In the genomic region with DNA sequence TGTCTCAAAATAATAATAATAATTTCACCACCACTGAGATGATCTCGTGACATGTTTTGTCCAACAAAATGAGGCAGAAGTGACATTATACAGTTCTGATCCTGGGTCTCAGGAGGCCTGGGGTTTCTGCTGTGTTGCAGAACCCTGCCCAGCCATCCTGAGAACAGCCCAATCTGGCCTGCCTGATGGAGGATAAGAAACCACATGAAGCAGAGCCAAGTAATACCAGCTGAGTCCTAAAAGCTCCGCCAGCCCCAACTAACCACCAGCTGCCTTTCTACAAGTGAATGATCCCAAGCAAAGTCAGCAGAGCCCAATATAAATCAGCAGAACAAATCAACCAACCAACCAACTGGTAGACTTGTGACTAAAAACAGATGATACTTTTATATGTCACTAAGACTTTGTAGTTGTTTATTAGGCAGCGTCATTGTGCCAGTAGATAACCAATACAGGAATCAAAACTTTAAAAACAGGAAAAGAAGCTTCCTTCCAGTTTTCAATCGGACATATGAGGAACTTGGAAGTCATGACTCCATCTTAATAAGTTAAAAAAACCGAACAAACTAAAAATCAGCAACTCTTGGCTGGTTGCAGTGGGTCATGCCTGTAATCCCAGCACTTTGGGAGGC, we compare ENCODE assay signal across 17 cellular contexts. TPM values are rescaled to one million over a fixed set of nuclear protein-coding genes. Genes with fewer than 3 reads are reported as not detected.
DNase-seq lines count a peak whose midpoint lies in the region; ATAC-seq and TF ChIP-seq lines count a peak whose summit lies in the region.
"Had no signal": no experiment of that assay in that cellular context is flagged by ENCODE, and none has a peak within 500 bp of the region (broad histone marks: within the 10 kb centered on the region; RNA-seq: fewer than 3 reads in every experiment).

No MANE protein-coding gene starts in this region.

- peaks cover 4% of the 10 kb centered on the region for H3K9me3 Mint-ChIP-seq in mesothelial cell of epicardium
- H3K9me3 Mint-ChIP-seq: stimulated activated effector memory CD8-positive, alpha-beta T cell treated with anti-CD3 and anti-CD28 coated beads, Interleukin-12 subunit alpha, Interleukin-12 subunit beta, amount 100 ng/mL, for 72 hours; T-helper 2 cell treated with Interferon-gamma antibody and Interleukin-4, amounts not matched to agents 5 μg/mL and 100 μg/mL, for 36 hours had no signal

- no peak overlapping the region for H2BK5ac ChIP-seq in IMR-90 (ENCODE audit: low read depth, low read length, poor library complexity, severe bottlenecking)

- H3K14ac ChIP-seq in IMR-90 (replicated peaks; ENCODE audit: low read depth, low read length) = no peak overlapping the region

- no peak overlapping the region for H4K8ac ChIP-seq in IMR-90 (ENCODE audit: low read depth in 2 of 2, low read length in 2 of 2)

- no peak overlapping the region; the same call in 1 of the 2 replicates for H4K5ac ChIP-seq in IMR-90 (ENCODE audit: low read depth, low read length)

- ATAC-seq in IMR-90 (ENCODE audit: low read depth) (no peak), lower lobe of right lung (peak in 1 of 2 donors; percentile 29), GM19324 (IDR thresholded peaks at IDR 0.05; ENCODE audit: low FRiP score, unreplicated experiment) (no peak)
- ATAC-seq: gastroesophageal sphincter; stimulated activated effector memory CD8-positive, alpha-beta T cell treated with anti-CD3 and anti-CD28 coated beads, Interleukin-12 subunit alpha, Interleukin-12 subunit beta, amount 100 ng/mL, for 72 hours had no signal

- H3K36me3 Mint-ChIP-seq in mesothelial cell of epicardium = no peaks in the 10 kb centered on the region
- H3K36me3 Mint-ChIP-seq: stimulated activated effector memory CD8-positive, alpha-beta T cell treated with anti-CD3 and anti-CD28 coated beads, Interleukin-12 subunit alpha, Interleukin-12 subunit beta, amount 100 ng/mL, for 72 hours had no signal

- no peaks in the 10 kb centered on the region for H3K9me2 ChIP-seq in SK-N-SH

- no peaks in the 10 kb centered on the region for H4K20me1 ChIP-seq in BLaER1 treated with 17β-estradiol and CSF1 and Interleukin-3, amounts not matched to agents 10 nM and 100 nM
- H4K20me1 ChIP-seq in IMR-90 (ENCODE audit: insufficient read depth, low read length) (no peaks in the 10 kb centered on the region), SK-N-SH (ENCODE audit: insufficient read depth) (no peaks in the 10 kb centered on the region)

- H3K4me1 ChIP-seq in BLaER1 treated with 17β-estradiol and CSF1 and Interleukin-3, amounts not matched to agents 10 nM and 100 nM = peaks cover 29 to 57% (median 39%) of the 10 kb centered on the region in 10 experiments
- H3K4me1 ChIP-seq in IMR-90 (ENCODE audit: control insufficient read depth, insufficient read depth, low read length) = peaks cover 6% of the 10 kb centered on the region; the same call in 1 of the 2 replicates
- peaks cover 13% of the 10 kb centered on the region for H3K4me1 ChIP-seq in lower lobe of right lung
- H3K4me1 ChIP-seq in SK-N-SH (ENCODE audit: control insufficient read depth in 1 of 2, insufficient read depth in 2 of 2, low read depth in 1 of 2, low read length in 1 of 2) = no peaks in the 10 kb centered on the region

- TF ChIP-seq POLR2A in IMR-90 (IDR thresholded peaks at IDR 0.05; ENCODE audit: low read depth, low read length) = no peak

- H4K91ac ChIP-seq in IMR-90 (ENCODE audit: insufficient read depth, low read depth, low read length) = no peak overlapping the region

- H3K4me3 ChIP-seq in BLaER1 treated with 17β-estradiol and CSF1 and Interleukin-3, amounts not matched to agents 10 nM and 100 nM = peak overlapping the region in 9 of 10 experiments; percentile 9 to 49 (median 32); a peak in 13 of 20 replicates
- no peak overlapping the region for H3K4me3 ChIP-seq in IMR-90 (ENCODE audit: insufficient read depth, low read depth, low read length)
- no peak overlapping the region for H3K4me3 ChIP-seq in lower lobe of right lung
- no peak overlapping the region for H3K4me3 ChIP-seq in SK-N-SH (ENCODE audit: low read depth in 2 of 2, low read length in 1 of 2)
- H3K4me3 ChIP-seq: gastroesophageal sphincter had no signal

- no peak overlapping the region for H2AK5ac ChIP-seq in IMR-90 (ENCODE audit: low read depth, low read length)

- no peak overlapping the region for H2AK9ac ChIP-seq in IMR-90 (replicated peaks; ENCODE audit: low read depth, low read length, poor library complexity)

- H3K79me1 ChIP-seq in IMR-90 (ENCODE audit: low read depth in 1 of 2, low read length in 2 of 2) = no peaks in the 10 kb centered on the region

- WGBS in IMR-90 (ENCODE audit: extremely low coverage in 2 of 2, insufficient read length in 1 of 2), 2 experiments = no CpG with 5 or more reads among the region's 5 CpGs
- 41% methylated on average over 5 of the region's 5 CpGs for WGBS in SK-N-SH (ENCODE audit: low lambda C conversion rate)

- H3K23ac ChIP-seq in IMR-90 (ENCODE audit: low read depth, low read length) = no peak overlapping the region

- TF ChIP-seq CTCF in IMR-90 (conservative IDR thresholded peaks at IDR 0.05; ENCODE audit: low read depth, low read length) (no peak), lower lobe of right lung (IDR thresholded peaks at IDR 0.05) (no peak), mesothelial cell of epicardium (IDR thresholded peaks at IDR 0.05; ENCODE audit: unreplicated experiment) (no peak), SK-N-SH (IDR thresholded peaks at IDR 0.05) (no peak)

- H3K36me3 ChIP-seq in BLaER1 treated with 17β-estradiol and CSF1 and Interleukin-3, amounts not matched to agents 10 nM and 100 nM = no peaks in the 10 kb centered on the region
- H3K36me3 ChIP-seq in IMR-90 (ENCODE audit: control insufficient read depth, insufficient read depth, low read length) (no peaks in the 10 kb centered on the region), lower lobe of right lung (no peaks in the 10 kb centered on the region), SK-N-SH (replicated peaks in 1 of 2; ENCODE audit: control insufficient read depth in 1 of 2, insufficient read depth in 2 of 2, low read length in 1 of 2) (no peaks in the 10 kb centered on the region)
- H3K36me3 ChIP-seq: brain microvascular endothelial cell, gastroesophageal sphincter had no signal

- H2BK20ac ChIP-seq in IMR-90 (ENCODE audit: low read depth, low read length) = 0 out of 2 replicates have a peak overlapping the region, but pooled peaks have one; percentile 23

- no peaks in the 10 kb centered on the region for H3K79me2 ChIP-seq in SK-N-SH (ENCODE audit: insufficient read depth)

- H3K27me3 Mint-ChIP-seq in mesothelial cell of epicardium (ENCODE audit: low read depth) = no peaks in the 10 kb centered on the region

- DNase-seq in IMR-90 (no peak), astrocyte of the hippocampus (ENCODE audit: low read depth, low spot score) (peak; percentile 51), lower lobe of right lung (no peak), mesothelial cell of epicardium (ENCODE audit: low spot score in 2 of 2, unreplicated experiment in 2 of 2) (no peak), NCI-H2107 treated with DMSO at 0.1 percent for 48 hours (lab: John Stamatoyannopoulos, UW; ENCODE audit: unreplicated experiment) (no peak), SK-N-SH (no peak)
- DNase-seq: activated CD4-positive, alpha-beta T cell treated with anti-CD3 and anti-CD28 coated beads, Interleukin-2, amount 50 U/mL, for 4 hours; brain microvascular endothelial cell; GOT3; islet precursor cell; NCI-H526 treated with DMSO at 0.1 percent for 48 hours; stimulated activated CD4-positive, alpha-beta T cell treated with anti-CD3 and anti-CD28 coated beads, Interleukin-4, amount 100 ng/mL, for 1 hour had no signal

- H3K9me3 ChIP-seq in BLaER1 treated with 17β-estradiol and CSF1 and Interleukin-3, amounts not matched to agents 10 nM and 100 nM (replicated peaks in 1 of 11) = no peaks in the 10 kb centered on the region
- no peaks in the 10 kb centered on the region for H3K9me3 ChIP-seq in IMR-90 (ENCODE audit: control insufficient read depth, insufficient read depth, low read length)
- no peaks in the 10 kb centered on the region for H3K9me3 ChIP-seq in lower lobe of right lung
- H3K9me3 ChIP-seq in SK-N-SH = no peaks in the 10 kb centered on the region
- H3K9me3 ChIP-seq: gastroesophageal sphincter had no signal

- TF ChIP-seq RAD21 in IMR-90 (IDR thresholded peaks at IDR 0.05; ENCODE audit: low read length) = no peak
- TF ChIP-seq RAD21 in SK-N-SH (IDR thresholded peaks at IDR 0.05; ENCODE audit: low read length) = no peak

- no peaks in the 10 kb centered on the region; the same call in 1 of the 2 replicates for H3K9me1 ChIP-seq in IMR-90 (ENCODE audit: insufficient read depth, low read length)

- intact Hi-C loops in IMR-90 (cut with micrococcal nuclease) = no loop called here
- intact Hi-C loops in lower lobe of right lung (cut with DNase I) = no loop called here

- H3K56ac ChIP-seq in IMR-90 (ENCODE audit: extremely low read depth, insufficient read depth, low read length) = no peak overlapping the region

- CTCF ChIA-PET in IMR-90 (lab: Yijun Ruan, JAX) = interaction anchor here (0.6 kb wide), 1 partner anchor 49 kb away, joined by 5 read pairs; no protein-coding TSS in a partner anchor
- CTCF ChIA-PET in SK-N-SH (lab: Yijun Ruan, JAX) = interaction anchor here (1.3 kb wide), 1 partner anchor 18 kb away, joined by 4 read pairs; no protein-coding TSS in a partner anchor

- POLR2A ChIA-PET in IMR-90 (lab: Charles Lee; ENCODE audit: unreplicated experiment) (no interaction called here), SK-N-SH (lab: Yijun Ruan, JAX) (no interaction called here)

- H2AFZ ChIP-seq in IMR-90 (replicated peaks; ENCODE audit: low read length, poor library complexity) = no peak overlapping the region
- no peak overlapping the region for H2AFZ ChIP-seq in SK-N-SH (ENCODE audit: low read depth)

- peak overlapping the region; percentile 50 to 79 (median 69) for H3K9ac ChIP-seq in BLaER1 treated with 17β-estradiol and CSF1 and Interleukin-3, amounts not matched to agents 10 nM and 100 nM
- H3K9ac ChIP-seq in IMR-90 (ENCODE audit: low read depth, low read length) (no peak overlapping the region), SK-N-SH (no peak overlapping the region)

- no peak overlapping the region for H2BK15ac ChIP-seq in IMR-90 (ENCODE audit: low read depth, low read length)

- H3K4me1 Mint-ChIP-seq in mesothelial cell of epicardium = peaks cover 1% of the 10 kb centered on the region

- no peaks in the 10 kb centered on the region for H3F3A ChIP-seq in SK-N-SH (replicated peaks; ENCODE audit: insufficient read depth)

- no TSS peak for BruUV-seq in IMR-90 (replicated peaks; lab: Mats Ljungman, UMichigan)

- no peaks in the 10 kb centered on the region for H3K27me3 ChIP-seq in BLaER1 treated with 17β-estradiol and CSF1 and Interleukin-3, amounts not matched to agents 10 nM and 100 nM
- H3K27me3 ChIP-seq in IMR-90 (ENCODE audit: control insufficient read depth, insufficient read depth, low read length) (no peaks in the 10 kb centered on the region), lower lobe of right lung (ENCODE audit: low read depth) (no peaks in the 10 kb centered on the region), SK-N-SH (ENCODE audit: insufficient read depth) (peaks cover 7% of the 10 kb centered on the region; the same call in 1 of the 2 replicates)
- H3K27me3 ChIP-seq: brain microvascular endothelial cell, gastroesophageal sphincter had no signal

- peak overlapping the region; percentile 77 to 92 (median 84) for H3K4me2 ChIP-seq in BLaER1 treated with 17β-estradiol and CSF1 and Interleukin-3, amounts not matched to agents 10 nM and 100 nM
- no peak overlapping the region for H3K4me2 ChIP-seq in IMR-90 (ENCODE audit: low read depth, low read length)
- no peak overlapping the region for H3K4me2 ChIP-seq in SK-N-SH

- dilution Hi-C loops in IMR-90 (cut with HindIII; ENCODE audit: low sequenced_read_pairs, unreplicated experiment) = no loop called here

- H3K27ac ChIP-seq in BLaER1 treated with 17β-estradiol and CSF1 and Interleukin-3, amounts not matched to agents 10 nM and 100 nM = peak overlapping the region; percentile 70 to 93 (median 83)
- no peak overlapping the region for H3K27ac ChIP-seq in IMR-90 (ENCODE audit: insufficient read depth, low read length)
- peak overlapping the region; percentile 6 for H3K27ac ChIP-seq in lower lobe of right lung
- no peak overlapping the region for H3K27ac ChIP-seq in SK-N-SH (ENCODE audit: low read depth in 2 of 2, low read length in 1 of 2)
- H3K27ac ChIP-seq: brain microvascular endothelial cell, gastroesophageal sphincter had no signal

- no peak overlapping the region for H3K4ac ChIP-seq in IMR-90 (ENCODE audit: low read depth, low read length)

- in situ Hi-C loops in IMR-90 (cut with MboI; ENCODE audit: low sequenced_read_pairs) = no loop called here

- H3K4me3 Mint-ChIP-seq in mesothelial cell of epicardium = no peak overlapping the region
- H3K4me3 Mint-ChIP-seq: stimulated activated effector memory CD8-positive, alpha-beta T cell treated with anti-CD3 and anti-CD28 coated beads, Interleukin-12 subunit alpha, Interleukin-12 subunit beta, amount 100 ng/mL, for 72 hours; T-helper 2 cell treated with Interferon-gamma antibody and Interleukin-4, amounts not matched to agents 5 μg/mL and 100 μg/mL, for 36 hours had no signal

- H3K27ac Mint-ChIP-seq in mesothelial cell of epicardium = no peak overlapping the region
- H3K27ac Mint-ChIP-seq: stimulated activated effector memory CD8-positive, alpha-beta T cell treated with anti-CD3 and anti-CD28 coated beads, Interleukin-12 subunit alpha, Interleukin-12 subunit beta, amount 100 ng/mL, for 72 hours; T-helper 2 cell treated with Interferon-gamma antibody and Interleukin-4, amounts not matched to agents 5 μg/mL and 100 μg/mL, for 36 hours had no signal

- peak overlapping the region; percentile 32; the same call in 1 of the 2 replicates for H3K18ac ChIP-seq in IMR-90 (ENCODE audit: low read depth, low read length)

- no peak overlapping the region for H2BK120ac ChIP-seq in IMR-90 (ENCODE audit: low read depth, low read length)

- TF ChIP-seq EP300 in SK-N-SH (IDR thresholded peaks at IDR 0.05; ENCODE audit: borderline replicate concordance in 1 of 2, low read depth in 1 of 2, low read length in 1 of 2) = no peak

RNA-seq across cellular contexts. Expression of a gene that starts 52.1 kb away (rescaled TPM):
- total RNA-seq in IMR-90 (2012; rRNA removed) (65.4 and 85.0 TPM in 2 replicates), lower lobe of right lung (102 TPM), mesothelial cell of epicardium (130 to 134 TPM (median 133 TPM) in 3 replicates)
- polyA plus RNA-seq in IMR-90 (2012; rRNA removed) (76.7 and 92.8 TPM in 2 replicates), SK-N-SH (2012; rRNA removed) (69.2 and 76.2 TPM in 2 replicates)
- polyA plus RNA-seq in IMR-90 (2012; cell fraction: cytosol; rRNA removed) = 36.7 and 37.4 TPM in 2 replicates
- 163 and 192 TPM in 2 replicates for polyA plus RNA-seq in IMR-90 (2012; cell fraction: nucleus; rRNA removed; ENCODE audit: low replicate concordance)
- polyA plus RNA-seq in SK-N-SH (2012; cell fraction: cytosol; rRNA removed) = 54.8 and 71.2 TPM in 2 replicates
- polyA plus RNA-seq in SK-N-SH (2012; cell fraction: nucleus; rRNA removed) = 141 and 175 TPM in 2 replicates

RNA-seq across cellular contexts. Expression of a gene that starts 52.3 kb away (rescaled TPM):
- total RNA-seq in IMR-90 (2012; rRNA removed) (7.2 and 8.1 TPM in 2 replicates), lower lobe of right lung (11.3 TPM), mesothelial cell of epicardium (25.0 to 26.7 TPM (median 25.7 TPM) in 3 replicates)
- polyA plus RNA-seq in IMR-90 (2012; rRNA removed) (7.1 and 9.3 TPM in 2 replicates), SK-N-SH (2012; rRNA removed) (7.9 and 10.2 TPM in 2 replicates)
- 2.2 and 2.3 TPM in 2 replicates for polyA plus RNA-seq in IMR-90 (2012; cell fraction: cytosol; rRNA removed)
- 4.7 and 13.8 TPM in 2 replicates for polyA plus RNA-seq in IMR-90 (2012; cell fraction: nucleus; rRNA removed; ENCODE audit: low replicate concordance)
- 9.4 and 9.5 TPM in 2 replicates for polyA plus RNA-seq in SK-N-SH (2012; cell fraction: cytosol; rRNA removed)
- polyA plus RNA-seq in SK-N-SH (2012; cell fraction: nucleus; rRNA removed) = 10.4 and 14.2 TPM in 2 replicates

Comparison
In these comparisons a context has a peak if more than half of its experiments do, and no peak if none do; other contexts are left out.
1. H3K27ac ChIP-seq: peak in BLaER1 treated with 17β-estradiol and CSF1 and Interleukin-3, amounts not matched to agents 10 nM and 100 nM (11 of 11) and lower lobe of right lung (single experiment); none in IMR-90 (single experiment) and SK-N-SH (0 of 2).
2. H3K4me2 ChIP-seq: peak in BLaER1 treated with 17β-estradiol and CSF1 and Interleukin-3, amounts not matched to agents 10 nM and 100 nM (11 of 11); none in IMR-90 (single experiment) and SK-N-SH (single experiment).
3. H3K4me3 ChIP-seq: peak in BLaER1 treated with 17β-estradiol and CSF1 and Interleukin-3, amounts not matched to agents 10 nM and 100 nM (9 of 10); none in IMR-90 (single experiment), lower lobe of right lung (single experiment) and SK-N-SH (0 of 2).
4. H3K9ac ChIP-seq: peak in BLaER1 treated with 17β-estradiol and CSF1 and Interleukin-3, amounts not matched to agents 10 nM and 100 nM (11 of 11); none in IMR-90 (single experiment) and SK-N-SH (single experiment).